In genomic region chr11:130114726-130115125, GRCh38 we compare ENCODE assay signal across 15 cellular contexts. TPM values are rescaled to one million over a fixed set of nuclear protein-coding genes. Genes with fewer than 3 reads are reported as not detected.
A peak's percentile ranks its signal among the peaks of the same experiment; 100 is the strongest.
DNase-seq lines count a peak whose midpoint lies in the region; ATAC-seq and TF ChIP-seq lines count a peak whose summit lies in the region.
"Had no signal": no experiment of that assay in that cellular context is flagged by ENCODE, and none has a peak within 500 bp of the region (broad histone marks: within the 10 kb centered on the region; RNA-seq: fewer than 3 reads in every experiment).

No MANE protein-coding gene starts in this region.

- H3T11ph ChIP-seq in H9 (ENCODE audit: low read length) = no peak overlapping the region

- no peak overlapping the region for H2BK20ac ChIP-seq in H9 (ENCODE audit: low read depth, low read length, poor library complexity, severe bottlenecking)

- no peaks in the 10 kb centered on the region for H3K79me1 ChIP-seq in H9 (ENCODE audit: insufficient read depth, low read depth, low read length, poor library complexity, severe bottlenecking)

- H3K14ac ChIP-seq in H9 (ENCODE audit: insufficient read depth, low read length) = no peak overlapping the region

- H3K27ac Mint-ChIP-seq in H9 = peak overlapping the region; percentile 3 to 64 (median 46); a peak in 4 of 7 replicates
- peak overlapping the region; percentile 57 for H3K27ac Mint-ChIP-seq in activated B cell treated with CpG ODN at 0.5 μM for 24 hours
- H3K27ac Mint-ChIP-seq: CD4-positive, alpha-beta T cell had no signal

- no peak overlapping the region for H3K4me2 ChIP-seq in H9 (ENCODE audit: insufficient read depth, insufficient read length, low read length)

- H3K4me3 Mint-ChIP-seq in H9 = no peak overlapping the region
- H3K4me3 Mint-ChIP-seq in activated B cell treated with CpG ODN at 0.5 μM for 24 hours = no peak overlapping the region
- H3K4me3 Mint-ChIP-seq: CD4-positive, alpha-beta T cell had no signal

- ATAC-seq in activated B cell treated with CpG ODN at 0.5 μM for 24 hours (ENCODE audit: low read depth) = no peak
- ATAC-seq in right lobe of liver = peak; percentile 66 to 87 (median 83)
- ATAC-seq in HG03457 (IDR thresholded peaks at IDR 0.05; ENCODE audit: unreplicated experiment) = no peak
- ATAC-seq: K562 had no signal

- H3K36me3 ChIP-seq in right lobe of liver = peaks cover 0 to 31% (median 10%) of the 10 kb centered on the region in 4 donors

- H3K23me2 ChIP-seq in H9 (ENCODE audit: insufficient read length, low read depth, low read length, poor library complexity, severe bottlenecking) = no peaks in the 10 kb centered on the region

- no peak overlapping the region for H3K9ac ChIP-seq in H9 (ENCODE audit: extremely low read depth, insufficient read length, low read length)

- no peak overlapping the region for H3K4ac ChIP-seq in H9 (ENCODE audit: low read depth, low read length)

- peaks cover 4% of the 10 kb centered on the region for H4K20me1 ChIP-seq in H9 (ENCODE audit: control insufficient read depth, insufficient read depth, insufficient read length)

- no peak for TF ChIP-seq POLR2A in right lobe of liver (IDR thresholded peaks at IDR 0.05)

- H2AK5ac ChIP-seq in H9 (ENCODE audit: insufficient read length, low read length) = no peak overlapping the region

- H3K4me3 ChIP-seq in right lobe of liver = peak overlapping the region in 2 of 3 donors; percentile 9 to 31
- H3K4me3 ChIP-seq: HAP-1, K562, SJSA1 had no signal

- peaks cover 15 to 16% of the 10 kb centered on the region in 2 experiments for H3K4me1 Mint-ChIP-seq in H9
- H3K4me1 Mint-ChIP-seq in activated B cell treated with CpG ODN at 0.5 μM for 24 hours = peaks cover 54% of the 10 kb centered on the region

- no peaks in the 10 kb centered on the region for H3K9me3 ChIP-seq in H9 (ENCODE audit: control insufficient read depth, low read depth, low read length)
- H3K9me3 ChIP-seq in right lobe of liver = no peaks in the 10 kb centered on the region
- H3K9me3 ChIP-seq: Caco-2, HAP-1, SJSA1 had no signal

- TF ChIP-seq CTCF in H9 (conservative IDR thresholded peaks at IDR 0.05) (no peak), activated B cell treated with CpG ODN at 0.5 μM for 24 hours (IDR thresholded peaks at IDR 0.05) (no peak), right lobe of liver (IDR thresholded peaks at IDR 0.05) (no peak)

- no peak for DNase-seq in H9
- DNase-seq in activated B cell treated with CpG ODN at 0.5 μM for 24 hours = no peak
- peak in 1 of 3 donors; percentile 83 for DNase-seq in right lobe of liver
- DNase-seq in activated CD4-positive, alpha-beta T cell treated with anti-CD3 and anti-CD28 coated beads, Interleukin-2, amount 50 U/mL, for 1 hour = no peak
- DNase-seq in dedifferentiated amniotic fluid mesenchymal stem cell (ENCODE audit: extremely low spot score) = no peak
- DNase-seq in mucosa of gallbladder (ENCODE audit: low spot score) = no peak
- DNase-seq: CD4-positive, alpha-beta T cell; GDM1; NCI-H774 had no signal

- no peak overlapping the region for H4K8ac ChIP-seq in H9 (replicated peaks; ENCODE audit: insufficient read length, low read depth, low read length)

- no peak overlapping the region for H4K91ac ChIP-seq in H9 (ENCODE audit: insufficient read length, low read depth, low read length)

- intact Hi-C loops in activated B cell treated with CpG ODN at 0.5 μM for 24 hours (cut with micrococcal nuclease) (no loop called here), right lobe of liver (cut with DNase I) (no loop called here)

- no CpG with 5 or more reads among the region's 4 CpGs for WGBS in H9 (ENCODE audit: extremely low coverage, insufficient read length, low lambda C conversion rate)
- WGBS in right lobe of liver (ENCODE audit: insufficient coverage, low coverage, low lambda C conversion rate, missing lambda C conversion rate) = 34% methylated on average over 2 of the region's 4 CpGs

- no peaks in the 10 kb centered on the region for H3K27me3 ChIP-seq in H9 (ENCODE audit: insufficient read depth, low read length)
- H3K27me3 ChIP-seq in right lobe of liver = no peaks in the 10 kb centered on the region
- H3K27me3 ChIP-seq: SJSA1 had no signal

- peaks cover 4% of the 10 kb centered on the region for H3K4me1 ChIP-seq in H9 (ENCODE audit: insufficient read depth, low read length)
- H3K4me1 ChIP-seq in right lobe of liver = peaks cover 0 to 46% (median 16%) of the 10 kb centered on the region in 4 donors
- H3K4me1 ChIP-seq: HAP-1, SJSA1 had no signal

- H3K27ac ChIP-seq in H9 (ENCODE audit: insufficient read length, low read depth, low read length) (no peak overlapping the region), right lobe of liver (peak overlapping the region in 2 of 3 donors; percentile 78 to 82)
- H3K27ac ChIP-seq: SJSA1 had no signal

- POLR2A ChIA-PET in activated B cell treated with CpG ODN at 0.5 μM for 24 hours (lab: Charles Lee) = interaction anchor here (0.6 to 2.0 kb wide), 4 partner anchors 10 to 113 kb away, joined by 3 to 10 read pairs (median 7); partner anchors contain the start of genes APLP2 and PRDM10

- H2BK15ac ChIP-seq in H9 (ENCODE audit: low read depth, low read length) = no peak overlapping the region

- H3K27me3 Mint-ChIP-seq in H9 (ENCODE audit: low read depth) = no peaks in the 10 kb centered on the region
- H3K27me3 Mint-ChIP-seq in activated B cell treated with CpG ODN at 0.5 μM for 24 hours = no peaks in the 10 kb centered on the region
- H3K27me3 Mint-ChIP-seq: CD4-positive, alpha-beta T cell had no signal

- CTCF ChIA-PET in activated B cell treated with CpG ODN at 0.5 μM for 24 hours (lab: Charles Lee) = interaction anchor here (1.3 to 1.6 kb wide), 2 partner anchors 11 to 16 kb away, joined by 3 to 5 read pairs; no protein-coding TSS in a partner anchor

- peak overlapping the region; percentile 88 for H2BK5ac ChIP-seq in H9 (ENCODE audit: insufficient read length, low read length)

- H2BK120ac ChIP-seq in H9 (ENCODE audit: low read depth, low read length, poor library complexity, severe bottlenecking) = no peak overlapping the region

- H3K18ac ChIP-seq in H9 (ENCODE audit: insufficient read length, low read depth, low read length) = no peak overlapping the region

- no peak overlapping the region for H2AFZ ChIP-seq in H9 (ENCODE audit: low read length)

- no peak overlapping the region for H3K23ac ChIP-seq in H9 (ENCODE audit: insufficient read length, low read depth, low read length)

- H4K5ac ChIP-seq in H9 (ENCODE audit: insufficient read length, low read depth, low read length) = no peak overlapping the region

- peak overlapping the region; percentile 38 for H2BK12ac ChIP-seq in H9 (ENCODE audit: insufficient read length, low read depth, low read length)

- H3K9me3 Mint-ChIP-seq in H9 (no peaks in the 10 kb centered on the region), activated B cell treated with CpG ODN at 0.5 μM for 24 hours (no peaks in the 10 kb centered on the region)
- H3K9me3 Mint-ChIP-seq: CD4-positive, alpha-beta T cell had no signal

- H3K56ac ChIP-seq in H9 (ENCODE audit: insufficient read length, low read depth, low read length) = no peak overlapping the region

- H3K36me3 Mint-ChIP-seq in H9 (ENCODE audit: insufficient read depth in 1 of 3, low read depth in 3 of 3) (peaks cover 22 to 46% (median 35%) of the 10 kb centered on the region in 3 experiments; a peak in 6 of 7 replicates), activated B cell treated with CpG ODN at 0.5 μM for 24 hours (ENCODE audit: low read depth) (peaks cover 39% of the 10 kb centered on the region)

- H3K79me2 ChIP-seq in H9 (ENCODE audit: insufficient read depth, low read length) = peaks cover 2% of the 10 kb centered on the region; the same call in 1 of the 2 replicates

RNA-seq across cellular contexts. Expression of gene ST14, which starts 44.9 kb away (rescaled TPM):
- total RNA-seq in H9 (2021) (22.4 and 22.9 TPM in 2 replicates), activated B cell treated with CpG ODN at 0.5 μM for 24 hours (22.6 and 23.9 TPM in 2 replicates), right lobe of liver (10 to 100 TPM in 3 of 6 experiments, 1 to 10 TPM in 3; 2.5 to 16.7 (median 10.8) TPM), mucosa of gallbladder (193 TPM)
- total RNA-seq: NCI-H460, SJSA1 had no signal

RNA-seq across cellular contexts. Expression of gene APLP2, which starts 45.0 kb away (rescaled TPM):
- total RNA-seq in H9 (2021) = 323 and 328 TPM in 2 replicates
- 47.7 and 50.8 TPM in 2 replicates for total RNA-seq in activated B cell treated with CpG ODN at 0.5 μM for 24 hours
- 100 to 1,000 TPM; 184 to 255 (median 252) TPM for total RNA-seq in right lobe of liver
- 502 TPM for total RNA-seq in mucosa of gallbladder

Comparison
In these comparisons a context has a peak if more than half of its experiments do, and no peak if none do; other contexts are left out.
1. ATAC-seq: peak in right lobe of liver (4 of 4); none in activated B cell treated with CpG ODN at 0.5 μM for 24 hours (single experiment) and HG03457 (single experiment).